In genomic region chr5:180352116-180352975, GRCh38 we compare ENCODE assay signal across 8 cellular contexts. TPM values are rescaled to one million over a fixed set of nuclear protein-coding genes. Genes with fewer than 3 reads are reported as not detected.
DNase-seq lines count a peak whose midpoint lies in the region; ATAC-seq, FAIRE-seq and TF ChIP-seq lines count a peak whose summit lies in the region.

No MANE protein-coding gene starts in this region.

- H3K27me3 ChIP-seq in breast epithelium (peaks cover 0 to 3% of the 10 kb centered on the region in 2 donors), HepG2 (ENCODE audit: control insufficient read depth in 1 of 2, insufficient read depth in 2 of 2, low read length in 2 of 2) (peaks cover 29 to 87% of the 10 kb centered on the region in 2 experiments), thyroid gland (no peaks in the 10 kb centered on the region)

- H3K9ac ChIP-seq in HepG2 (ENCODE audit: insufficient read depth, low read depth, low read length) = no peak overlapping the region

- H2AFZ ChIP-seq in HepG2 (ENCODE audit: low read length) = no peak overlapping the region

- ATAC-seq in A549 (peak; percentile 20 to 32), HepG2 (peak; percentile 23), HG02678 (IDR thresholded peaks at IDR 0.05; ENCODE audit: unreplicated experiment) (no peak)

- H3K9me3 ChIP-seq in A549 = no peaks in the 10 kb centered on the region
- no peaks in the 10 kb centered on the region for H3K9me3 ChIP-seq in breast epithelium
- H3K9me3 ChIP-seq in HepG2 (ENCODE audit: low read length) = no peaks in the 10 kb centered on the region
- H3K9me3 ChIP-seq in thyroid gland = no peaks in the 10 kb centered on the region

- H3K27ac ChIP-seq in A549 (peak overlapping the region; percentile 74 to 85), breast epithelium (peak overlapping the region; percentile 68 to 90), HepG2 (ENCODE audit: extremely low read length, insufficient read depth, low read length) (no peak overlapping the region), thyroid gland (peak overlapping the region in 2 of 3 donors; percentile 0 to 50)

- in situ Hi-C loops in HepG2 (cut with HindIII; ENCODE audit: extremely low pct_ligation_motif_present, low pct_unique_long_range_greater_than_20kb) = no loop called here

- no peaks in the 10 kb centered on the region for H3K36me3 ChIP-seq in breast epithelium
- H3K36me3 ChIP-seq in HepG2 (replicated peaks in 1 of 2; ENCODE audit: control insufficient read depth in 1 of 2, insufficient read depth in 2 of 2, low read length in 2 of 2) = no peaks in the 10 kb centered on the region
- H3K36me3 ChIP-seq in thyroid gland = no peaks in the 10 kb centered on the region

- no TSS peak for BruUV-seq in HepG2 (replicated peaks; lab: Mats Ljungman, UMichigan)

- H4K20me1 ChIP-seq in HepG2 (ENCODE audit: insufficient read depth, low read length) = no peaks in the 10 kb centered on the region

- TF ChIP-seq RAD21 in A549 (conservative IDR thresholded peaks at IDR 0.05 in 1 of 2, IDR thresholded peaks at IDR 0.05 in 1 of 2) (0 out of 5 replicates have a peak, but pooled peaks of 1 of the 2 experiments have one; percentile 21), HepG2 (CRISPR knock-in tag; IDR thresholded peaks at IDR 0.05) (no peak)

- H3K4me2 ChIP-seq in A549 = peak overlapping the region; percentile 66
- H3K4me2 ChIP-seq in HepG2 (ENCODE audit: low read depth, low read length) = peak overlapping the region; percentile 62

- TF ChIP-seq EP300 in A549 (IDR thresholded peaks at IDR 0.05) (no peak), HepG2 (IDR thresholded peaks at IDR 0.05; ENCODE audit: low read depth in 2 of 2, low read length in 2 of 2) (no peak), HepG2 (CRISPR knock-in tag; IDR thresholded peaks at IDR 0.05; ENCODE audit: borderline replicate concordance) (no peak)

- TF ChIP-seq CTCF in A549 (IDR thresholded peaks at IDR 0.05) (no peak), HFF-Myc (IDR thresholded peaks at IDR 0.05; ENCODE audit: low read depth, low read length, missing control alignments) (no peak), breast epithelium (IDR thresholded peaks at IDR 0.05) (no peak), HepG2 (CRISPR knock-in tag; IDR thresholded peaks at IDR 0.05) (no peak), thyroid gland (IDR thresholded peaks at IDR 0.05) (no peak)

- DNase-seq in A549 (ENCODE audit: low read depth in 1 of 2, low spot score in 1 of 2) = peak in 1 of 2 experiments; percentile 42
- no peak for DNase-seq in HFF-Myc (ENCODE audit: extremely low read depth, low read depth)
- peak in 1 of 2 donors; percentile 24 for DNase-seq in breast epithelium (ENCODE audit: low spot score in 2 of 2)
- no peak for DNase-seq in HepG2 (ENCODE audit: low spot score)
- DNase-seq in thyroid gland = peak; percentile 47 to 54
- no peak for DNase-seq in NCI-H1436 treated with DMSO at 0.1 percent for 48 hours (lab: John Stamatoyannopoulos, UW)
- no peak for DNase-seq in Ammon's horn (ENCODE audit: low spot score)

- CTCF ChIA-PET in A549 (lab: Yijun Ruan, JAX) = interaction anchor here (0.7 to 2.5 kb wide), 8 partner anchors 10 to 140 kb away, joined by 3 to 12 read pairs (median 3); no protein-coding TSS in a partner anchor
- CTCF ChIA-PET in HepG2 (lab: Yijun Ruan, JAX; ENCODE audit: low intra/inter-chr PET ratio, low total read pairs) = no interaction called here

- TF ChIP-seq POLR2A in A549 (IDR thresholded peaks at IDR 0.05; ENCODE audit: low read length) = no peak
- no peak for TF ChIP-seq POLR2A in breast epithelium (IDR thresholded peaks at IDR 0.05)
- no peak for TF ChIP-seq POLR2A in HepG2 (IDR thresholded peaks at IDR 0.05; ENCODE audit: insufficient read depth in 1 of 2, low read depth in 2 of 2, low read length in 2 of 2)
- TF ChIP-seq POLR2A in thyroid gland (IDR thresholded peaks at IDR 0.05) = no peak

- POLR2A ChIA-PET in A549 (lab: Yijun Ruan, JAX) (interaction anchor here (0.6 to 1.5 kb wide), 6 partner anchors 21 to 130 kb away, joined by 3 to 9 read pairs (median 4); no protein-coding TSS in a partner anchor), HepG2 (lab: Yijun Ruan, JAX) (no interaction called here)

- no peak for FAIRE-seq in A549 (lab: Jason Lieb, UNC)
- no peak for FAIRE-seq in HepG2 (lab: Jason Lieb, UNC)

- WGBS in A549 (ENCODE audit: missing lambda C conversion rate) = 5% methylated on average over 45 of the region's 89 CpGs
- 21% methylated on average over 23 of the region's 89 CpGs for WGBS in HepG2 (ENCODE audit: low lambda C conversion rate)
- 26 to 28% methylated on average over 28 to 36 of the region's 89 CpGs for WGBS in thyroid gland, 2 donors

- peaks cover 10% of the 10 kb centered on the region for H3K4me1 ChIP-seq in A549
- peaks cover 0 to 6% of the 10 kb centered on the region in 2 donors for H3K4me1 ChIP-seq in breast epithelium
- no peaks in the 10 kb centered on the region for H3K4me1 ChIP-seq in HepG2 (ENCODE audit: insufficient read depth, low read length)
- H3K4me1 ChIP-seq in thyroid gland = peaks cover 0 to 9% of the 10 kb centered on the region in 2 donors

- H3K4me3 ChIP-seq in A549 (peak overlapping the region; percentile 93), HFF-Myc (replicated peaks; ENCODE audit: low read depth, low read length) (peak overlapping the region; percentile 53), breast epithelium (peak overlapping the region; percentile 75 to 94 (median 87)), HepG2 (replicated peaks in 1 of 3; ENCODE audit: insufficient read depth in 1 of 3, low read depth in 2 of 3, low read length in 3 of 3) (peak overlapping the region; percentile 5 to 71 (median 37); a peak in 3 of 6 replicates), thyroid gland (replicated peaks in 1 of 3) (peak overlapping the region; percentile 19 to 59 (median 23))

- no peaks in the 10 kb centered on the region for H3K79me2 ChIP-seq in HepG2 (ENCODE audit: insufficient read depth, low read length)

- intact Hi-C loops in breast epithelium (cut with DNase I; ENCODE audit: low total_unique reads) (no loop called here), HepG2 (cut with micrococcal nuclease; ENCODE audit: unreplicated experiment) (no loop called here), thyroid gland (cut with DNase I) (loop anchor here (10.0 kb wide), 1 partner anchor 112 kb away; no protein-coding TSS in a partner anchor)

TF ChIP-seq in A549, 52 proteins besides CTCF, POLR2A, EP300 and RAD21:
- TF ChIP-seq MAX (IDR thresholded peaks at IDR 0.05) (0 out of 2 replicates have a peak, but pooled peaks have one; percentile 20), FOSB (CRISPR knock-in tag; IDR thresholded peaks at IDR 0.05) (no peak)
TF ChIP-seq in A549: peak in this region for 1.

RNA-seq across cellular contexts. Expression of gene GFPT2, which starts 0.8 kb away (rescaled TPM):
- polyA plus RNA-seq in A549 (2011; rRNA removed) (38.0 and 40.5 TPM in 2 replicates), A549 (2017; fragmentation: RNase III; extraction: RNeasy Plus Mini Kit Qiagen cat#74134 plus additional on column Dnase treatment) (24.4 to 34.9 TPM (median 31.6 TPM) in 3 replicates), HepG2 (2011; rRNA removed) (0.09 and 0.18 TPM in 2 replicates)
- polyA plus RNA-seq in A549 (2012; cell fraction: cytosol; rRNA removed) = 16.9 and 22.1 TPM in 2 replicates
- polyA plus RNA-seq in A549 (2012; cell fraction: nucleus; rRNA removed) = 31.2 and 41.0 TPM in 2 replicates
- polyA minus RNA-seq in A549 (2011; rRNA and poly(A)+ RNA removed) = 34.8 and 36.3 TPM in 2 replicates
- total RNA-seq in breast epithelium (10 to 100 TPM; 27.2 to 60.0 (median 52.5) TPM), HepG2 (2016; rRNA removed; fragmentation: Illumina TruSeq; extraction: Trizol) (0.10 and 0.18 TPM in 2 replicates), thyroid gland (10 to 100 TPM in 2 of 4 donors, 1 to 10 TPM in 2; 8.2 to 26.6 (median 11.1) TPM)
- total RNA-seq in HepG2 (2016; cell fraction: cytosol; rRNA removed; fragmentation: Illumina TruSeq; extraction: Trizol; ENCODE audit: low read depth) = not detected in 2 replicates
- total RNA-seq in HepG2 (2016; cell fraction: insoluble cytoplasmic fraction; rRNA removed; fragmentation: Illumina TruSeq; extraction: Trizol) = 0.10 and 0.13 TPM in 2 replicates
- 0.06 TPM in 1 of 2 replicates, not detected in the other for total RNA-seq in HepG2 (2016; cell fraction: membrane; rRNA removed; fragmentation: Illumina TruSeq; extraction: Trizol)
- not detected in 2 replicates for total RNA-seq in HepG2 (2016; cell fraction: nucleus; rRNA removed; fragmentation: Illumina TruSeq; extraction: Trizol)
- 0.08 and 0.12 TPM in 2 replicates for polyA plus RNA-seq in HepG2 (2011; cell fraction: cytosol; rRNA removed)
- 0.09 and 0.10 TPM in 2 replicates for polyA plus RNA-seq in HepG2 (2011; cell fraction: nucleus; rRNA removed)
- 0.07 and 0.11 TPM in 2 replicates for polyA plus RNA-seq in HepG2 (2012)
- polyA plus RNA-seq in HepG2 (2016; cell fraction: cytosol; fragmentation: Illumina TruSeq; extraction: Trizol; ENCODE audit: low read depth) = 0.05 TPM in 1 of 2 replicates, not detected in the other
- 0.12 TPM in 1 of 2 replicates, not detected in the other for polyA plus RNA-seq in HepG2 (2016; cell fraction: insoluble cytoplasmic fraction; fragmentation: Illumina TruSeq; extraction: Trizol; ENCODE audit: low read depth)
- not detected in 2 replicates for polyA plus RNA-seq in HepG2 (2016; cell fraction: membrane; fragmentation: Illumina TruSeq; extraction: Trizol; ENCODE audit: low read depth)
- not detected in 2 replicates for polyA plus RNA-seq in HepG2 (2016; cell fraction: nucleus; fragmentation: Illumina TruSeq; extraction: Trizol; ENCODE audit: insufficient read depth, low read depth)
- polyA minus RNA-seq in HepG2 (2011; rRNA and poly(A)+ RNA removed; ENCODE audit: low replicate concordance) = 4.4 TPM in 1 of 2 replicates, not detected in the other
- polyA minus RNA-seq in HepG2 (2011; cell fraction: cytosol; rRNA and poly(A)+ RNA removed) = not detected in 2 replicates
- polyA minus RNA-seq in HepG2 (2011; cell fraction: nucleus; rRNA and poly(A)+ RNA removed) = not detected in 2 replicates

Comparison
In these comparisons a context has a peak if more than half of its experiments do, and no peak if none do; other contexts are left out.
1. DNase-seq: peak in thyroid gland (2 of 2); none in HFF-Myc (single experiment), HepG2 (single experiment), NCI-H1436 treated with DMSO at 0.1 percent for 48 hours (single experiment) and Ammon's horn (single experiment).
2. H3K4me3 ChIP-seq: peak in every context shown above with its lines; median percentile 93 in A549; 87 in breast epithelium; 53 in HFF-Myc; 37 in HepG2; 23 in thyroid gland.
3. RNA of gene GFPT2, which starts 0.8 kb away (total RNA-seq): 27.2 to 60.0 TPM in breast epithelium and 8.2 to 26.6 TPM in thyroid gland; 0.06 to 0.18 TPM in HepG2; every median in the first group is over 4 times any median in the second.
4. Of the 38 proteins assayed by ChIP-seq in both HepG2 and A549: peak only in HepG2: none; only in A549: MAX; in both: none; in neither: 36; mixed calls (peak in some experiments, not most) for 1.